9 cellular contexts compared by ENCODE assay signal in genomic region chr2:152497481-152498052, GRCh38.
A peak's percentile ranks its signal among the peaks of the same experiment; 100 is the strongest.
DNase-seq lines count a peak whose midpoint lies in the region; ATAC-seq, FAIRE-seq and TF ChIP-seq lines count a peak whose summit lies in the region.
"Had no signal": no experiment of that assay in that cellular context is flagged by ENCODE, and none has a peak within 500 bp of the region (broad histone marks: within the 10 kb centered on the region; RNA-seq: fewer than 3 reads in every experiment).

No MANE protein-coding gene starts in this region.

- peak overlapping the region; percentile 26 for H3K27ac ChIP-seq in RWPE2 (ENCODE audit: poor library complexity, severe bottlenecking)
- H3K27ac ChIP-seq in lower lobe of right lung, result peak overlapping the region; percentile 31

- intact Hi-C loops in lower lobe of right lung (cut with DNase I), result no loop called here

- TF ChIP-seq CTCF in RWPE2 (IDR thresholded peaks at IDR 0.05; ENCODE audit: poor library complexity, severe bottlenecking) (no peak), lower lobe of right lung (IDR thresholded peaks at IDR 0.05) (no peak)

- H3K4me3 ChIP-seq in RWPE2 (ENCODE audit: severe bottlenecking) (no peak overlapping the region), lower lobe of right lung (no peak overlapping the region)

- H3K4me1 ChIP-seq in RWPE2 (ENCODE audit: insufficient read depth, poor library complexity, severe bottlenecking) (peaks cover 18% of the 10 kb centered on the region), lower lobe of right lung (peaks cover 40% of the 10 kb centered on the region)

- peak; percentile 58 for FAIRE-seq in GM12892 (lab: Jason Lieb, UNC)

- DNase-seq in GM12892 (ENCODE audit: insufficient read length), result no peak
- no peak for DNase-seq in RWPE2 (ENCODE audit: low spot score)
- DNase-seq in lower lobe of right lung, result no peak
- DNase-seq in putamen (ENCODE audit: low spot score), result no peak
- no peak for DNase-seq in activated CD4-positive, alpha-beta T cell treated with anti-CD3 and anti-CD28 coated beads, Interleukin-2, amount 50 U/mL, for 4 hours
- no peak for DNase-seq in RKO (ENCODE audit: low spot score)
- no peak for DNase-seq in EL
- DNase-seq: endodermal cell had no signal

- H3K27me3 ChIP-seq in RWPE2 (ENCODE audit: insufficient read depth, poor library complexity, severe bottlenecking) (no peaks in the 10 kb centered on the region), lower lobe of right lung (ENCODE audit: low read depth) (no peaks in the 10 kb centered on the region)

- no peak for TF ChIP-seq POLR2A in GM12892 (IDR thresholded peaks at IDR 0.05; ENCODE audit: low read depth, low read length)

- peaks cover 4% of the 10 kb centered on the region for H3K9me3 ChIP-seq in RWPE2 (ENCODE audit: severe bottlenecking)
- H3K9me3 ChIP-seq in lower lobe of right lung, result no peaks in the 10 kb centered on the region

- ATAC-seq in HG02870 (IDR thresholded peaks at IDR 0.05; ENCODE audit: unreplicated experiment) (peak; percentile 63), RWPE2 (ENCODE audit: low read depth) (peak; percentile 31; the same call in 2 of the 3 replicates), lower lobe of right lung (peak; percentile 21 to 32)

- H3K36me3 ChIP-seq in RWPE2 (ENCODE audit: low read depth), result no peaks in the 10 kb centered on the region
- H3K36me3 ChIP-seq in lower lobe of right lung, result no peaks in the 10 kb centered on the region
